Comparison of ENCODE assay signal across 9 cellular contexts in genomic region chr12:108722992-108723766, GRCh38. TPM values are rescaled to one million over a fixed set of nuclear protein-coding genes. Genes with fewer than 3 reads are reported as not detected.
DNase-seq lines count a peak whose midpoint lies in the region; ATAC-seq and TF ChIP-seq lines count a peak whose summit lies in the region.
"Had no signal": no experiment of that assay in that cellular context is flagged by ENCODE, and none has a peak within 500 bp of the region (broad histone marks: within the 10 kb centered on the region; RNA-seq: fewer than 3 reads in every experiment).

No MANE protein-coding gene starts in this region.

- TF ChIP-seq CTCF in AG10803 (conservative IDR thresholded peaks at IDR 0.05; ENCODE audit: low read length) (no peak), choroid plexus epithelial cell (conservative IDR thresholded peaks at IDR 0.05; ENCODE audit: low read depth, low read length) (no peak)

- DNase-seq in AG10803 (ENCODE audit: low read depth) (peak; percentile 98), LHCN-M2 (ENCODE audit: low read depth) (peak; percentile 78), choroid plexus epithelial cell (ENCODE audit: low read depth) (peak; percentile 74), NCI-H2081 (lab: John Stamatoyannopoulos, UW) (no peak), NCI-H1417 treated with DMSO at 0.1 percent for 48 hours (lab: John Stamatoyannopoulos, UW) (no peak), NCI-H2227 (lab: John Stamatoyannopoulos, UW; ENCODE audit: unreplicated experiment) (no peak)
- DNase-seq: islet precursor cell had no signal

- H3K27ac ChIP-seq in muscle layer of duodenum (ENCODE audit: low read length) = peak overlapping the region; percentile 92

- no peaks in the 10 kb centered on the region for H3K9me3 ChIP-seq in muscle layer of duodenum (ENCODE audit: control insufficient read depth in 1 of 2, low read length in 2 of 2)

- H3K36me3 ChIP-seq in muscle layer of duodenum (ENCODE audit: control insufficient read depth in 1 of 2, insufficient read depth in 2 of 2, low read length in 2 of 2) = peaks cover 0 to 4% of the 10 kb centered on the region in 2 donors

- H3K4me3 ChIP-seq in AG10803 (ENCODE audit: low read length) (0 out of 2 replicates have a peak overlapping the region, but pooled peaks have one; percentile 3), choroid plexus epithelial cell (ENCODE audit: low read depth, low read length) (no peak overlapping the region), muscle layer of duodenum (ENCODE audit: low read depth in 1 of 2, low read length in 2 of 2) (peak overlapping the region in 1 of 2 donors; percentile 1)

- no peak for ATAC-seq in GM21619 (IDR thresholded peaks at IDR 0.05; ENCODE audit: unreplicated experiment)

- no peaks in the 10 kb centered on the region for H3K27me3 ChIP-seq in muscle layer of duodenum (ENCODE audit: low read depth, low read length)

- peaks cover 24 to 67% of the 10 kb centered on the region in 2 donors for H3K4me1 ChIP-seq in muscle layer of duodenum (ENCODE audit: control insufficient read depth in 1 of 2, insufficient read depth in 2 of 2, low read length in 2 of 2)

RNA-seq across cellular contexts. Expression of gene CORO1C, which starts 8.1 kb away (rescaled TPM):
- 167 and 172 TPM in 2 replicates for total RNA-seq in LHCN-M2 (2014; rRNA removed)
- polyA plus RNA-seq in LHCN-M2 (2012) = 306 TPM

Comparison
In these comparisons a context has a peak if more than half of its experiments do, and no peak if none do; other contexts are left out.
1. DNase-seq: peak in AG10803 (single experiment), LHCN-M2 (single experiment) and choroid plexus epithelial cell (single experiment); none in NCI-H2081 (0 of 2), NCI-H1417 treated with DMSO at 0.1 percent for 48 hours (single experiment) and NCI-H2227 (single experiment).